1 cellular context compared by ENCODE assay signal in the genomic region with DNA sequence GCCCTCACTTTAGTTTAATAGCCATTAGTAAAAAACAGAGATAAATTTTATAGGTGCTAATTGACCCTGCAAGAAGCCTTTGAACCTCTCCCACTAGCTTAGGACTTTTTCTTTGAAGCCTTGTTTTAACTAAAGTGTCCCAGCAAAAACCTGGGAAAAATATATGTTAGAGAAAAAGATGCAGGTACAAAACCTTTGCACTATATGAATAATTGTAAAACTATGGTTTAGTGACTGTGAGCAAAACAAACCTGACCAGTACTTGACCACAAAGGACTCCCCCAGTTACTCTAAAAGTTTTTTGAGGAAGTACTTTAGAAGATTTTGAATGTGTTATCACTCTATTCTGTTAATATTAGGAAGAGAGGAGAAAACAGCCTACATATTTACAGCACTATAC.
TF ChIP-seq lines count a peak whose summit lies in the region.

No MANE protein-coding gene starts in this region.

TF ChIP-seq in HepG2, 621 proteins besides CTCF, POLR2A, EP300 and RAD21 (continued from another document):
- TF ChIP-seq, protein P1, sequence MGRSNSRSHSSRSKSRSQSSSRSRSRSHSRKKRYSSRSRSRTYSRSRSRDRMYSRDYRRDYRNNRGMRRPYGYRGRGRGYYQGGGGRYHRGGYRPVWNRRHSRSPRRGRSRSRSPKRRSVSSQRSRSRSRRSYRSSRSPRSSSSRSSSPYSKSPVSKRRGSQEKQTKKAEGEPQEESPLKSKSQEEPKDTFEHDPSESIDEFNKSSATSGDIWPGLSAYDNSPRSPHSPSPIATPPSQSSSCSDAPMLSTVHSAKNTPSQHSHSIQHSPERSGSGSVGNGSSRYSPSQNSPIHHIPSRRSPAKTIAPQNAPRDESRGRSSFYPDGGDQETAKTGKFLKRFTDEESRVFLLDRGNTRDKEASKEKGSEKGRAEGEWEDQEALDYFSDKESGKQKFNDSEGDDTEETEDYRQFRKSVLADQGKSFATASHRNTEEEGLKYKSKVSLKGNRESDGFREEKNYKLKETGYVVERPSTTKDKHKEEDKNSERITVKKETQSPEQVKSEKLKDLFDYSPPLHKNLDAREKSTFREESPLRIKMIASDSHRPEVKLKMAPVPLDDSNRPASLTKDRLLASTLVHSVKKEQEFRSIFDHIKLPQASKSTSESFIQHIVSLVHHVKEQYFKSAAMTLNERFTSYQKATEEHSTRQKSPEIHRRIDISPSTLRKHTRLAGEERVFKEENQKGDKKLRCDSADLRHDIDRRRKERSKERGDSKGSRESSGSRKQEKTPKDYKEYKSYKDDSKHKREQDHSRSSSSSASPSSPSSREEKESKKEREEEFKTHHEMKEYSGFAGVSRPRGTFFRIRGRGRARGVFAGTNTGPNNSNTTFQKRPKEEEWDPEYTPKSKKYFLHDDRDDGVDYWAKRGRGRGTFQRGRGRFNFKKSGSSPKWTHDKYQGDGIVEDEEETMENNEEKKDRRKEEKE (IDR thresholded peaks at IDR 0.05), result no peak
- no peak for TF ChIP-seq ZKSCAN1 (IDR thresholded peaks at IDR 0.05; ENCODE audit: low read length)
- TF ChIP-seq, protein P2, sequence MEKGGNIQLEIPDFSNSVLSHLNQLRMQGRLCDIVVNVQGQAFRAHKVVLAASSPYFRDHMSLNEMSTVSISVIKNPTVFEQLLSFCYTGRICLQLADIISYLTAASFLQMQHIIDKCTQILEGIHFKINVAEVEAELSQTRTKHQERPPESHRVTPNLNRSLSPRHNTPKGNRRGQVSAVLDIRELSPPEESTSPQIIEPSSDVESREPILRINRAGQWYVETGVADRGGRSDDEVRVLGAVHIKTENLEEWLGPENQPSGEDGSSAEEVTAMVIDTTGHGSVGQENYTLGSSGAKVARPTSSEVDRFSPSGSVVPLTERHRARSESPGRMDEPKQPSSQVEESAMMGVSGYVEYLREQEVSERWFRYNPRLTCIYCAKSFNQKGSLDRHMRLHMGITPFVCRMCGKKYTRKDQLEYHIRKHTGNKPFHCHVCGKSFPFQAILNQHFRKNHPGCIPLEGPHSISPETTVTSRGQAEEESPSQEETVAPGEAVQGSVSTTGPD (CRISPR knock-in tag; IDR thresholded peaks at IDR 0.05), result no peak
